1 cellular context compared by ENCODE assay signal in genomic region chr14:67765192-67765834, GRCh38.
TF ChIP-seq lines count a peak whose summit lies in the region.

No MANE protein-coding gene starts in this region.

TF ChIP-seq in K562, 482 proteins besides CTCF, POLR2A, EP300 and RAD21:
- TF ChIP-seq PHTF2 (CRISPR knock-in tag; IDR thresholded peaks at IDR 0.05) (no peak), ETS1 (conservative IDR thresholded peaks at IDR 0.05; ENCODE audit: control insufficient read depth, low read depth, low read length) (no peak), ZNF780A (CRISPR knock-in tag; IDR thresholded peaks at IDR 0.05) (no peak), RBM25 (IDR thresholded peaks at IDR 0.05; ENCODE audit: low read depth, low read length, severe bottlenecking) (peak; percentile 78), CEBPZ (IDR thresholded peaks at IDR 0.05; ENCODE audit: borderline replicate concordance, low read depth, low read length) (no peak)
